Comparison of ENCODE assay signal across 8 cellular contexts in the genomic region with DNA sequence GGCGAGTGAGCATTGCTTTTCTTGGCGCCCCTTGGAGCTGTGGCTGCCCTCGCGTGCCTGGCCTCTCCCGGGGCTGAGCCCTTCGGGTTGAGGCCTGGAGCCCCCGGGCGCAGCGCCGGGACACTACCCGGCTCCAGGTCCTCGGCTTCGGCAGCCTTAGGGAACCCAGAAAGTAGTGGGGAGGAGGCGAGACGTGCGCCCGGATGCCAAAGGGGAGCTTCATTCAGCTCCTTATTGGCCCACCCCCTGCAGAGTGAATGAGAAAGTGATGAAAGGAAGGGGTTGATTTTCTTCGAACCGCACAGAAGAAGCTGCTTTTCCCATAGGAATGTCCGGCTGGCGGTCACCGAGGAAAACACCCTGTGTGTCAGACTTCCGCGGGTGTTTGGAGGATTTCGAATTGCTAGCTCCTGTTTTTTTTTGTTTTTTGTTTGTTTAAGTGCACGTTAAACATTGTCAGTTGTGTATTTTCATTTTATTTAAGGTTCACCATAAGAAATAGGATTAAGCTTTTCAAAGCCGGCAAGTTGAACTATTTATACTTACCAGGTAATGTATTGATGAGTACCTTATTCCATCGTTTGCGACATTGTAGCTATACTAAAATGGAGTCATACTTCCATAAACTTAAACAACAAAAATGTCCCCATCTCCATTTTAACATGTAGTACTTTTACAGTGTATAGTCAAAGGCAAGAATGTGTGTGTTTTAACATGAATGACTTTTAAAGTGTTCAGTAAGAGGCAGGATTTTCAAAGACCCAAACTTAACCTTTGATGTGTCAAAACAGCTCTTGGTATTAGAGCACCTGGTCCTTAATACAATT. TPM values are rescaled to one million over a fixed set of nuclear protein-coding genes. Genes with fewer than 3 reads are reported as not detected.
DNase-seq lines count a peak whose midpoint lies in the region; ATAC-seq and TF ChIP-seq lines count a peak whose summit lies in the region.

No MANE protein-coding gene starts in this region.

- no peaks in the 10 kb centered on the region for H3K9me3 ChIP-seq in esophagus muscularis mucosa
- H3K9me3 ChIP-seq in naive thymus-derived CD4-positive, alpha-beta T cell (ENCODE audit: control insufficient read depth in 2 of 3, low read length in 3 of 3) = no peaks in the 10 kb centered on the region
- H3K9me3 ChIP-seq in thyroid gland = no peaks in the 10 kb centered on the region

- no peaks in the 10 kb centered on the region for H3K27me3 Mint-ChIP-seq in activated CD4-positive, alpha-beta memory T cell treated with anti-CD3 and anti-CD28 coated beads for 36 hours
- H3K27me3 Mint-ChIP-seq in naive thymus-derived CD4-positive, alpha-beta T cell = peaks cover 0 to 5% (median 0%) of the 10 kb centered on the region in 5 donors

- H3K27ac Mint-ChIP-seq in activated CD4-positive, alpha-beta memory T cell treated with anti-CD3 and anti-CD28 coated beads for 36 hours = peak overlapping the region; percentile 98
- H3K27ac Mint-ChIP-seq in naive thymus-derived CD4-positive, alpha-beta T cell = peak overlapping the region; percentile 95 to 99 (median 98)

- H3K27me3 ChIP-seq in esophagus muscularis mucosa (no peaks in the 10 kb centered on the region), thyroid gland (no peaks in the 10 kb centered on the region)
- no peaks in the 10 kb centered on the region for H3K27me3 ChIP-seq in naive thymus-derived CD4-positive, alpha-beta T cell (ENCODE audit: control insufficient read depth in 2 of 2, insufficient read depth in 2 of 2, low read length in 2 of 2)

- peaks cover 23 to 29% (median 24%) of the 10 kb centered on the region in 4 donors for H3K36me3 ChIP-seq in esophagus muscularis mucosa
- H3K36me3 ChIP-seq in naive thymus-derived CD4-positive, alpha-beta T cell (ENCODE audit: control insufficient read depth in 2 of 3, insufficient read depth in 3 of 3, low read length in 3 of 3) = peaks cover 22 to 36% (median 23%) of the 10 kb centered on the region in 3 experiments
- peaks cover 24 to 25% of the 10 kb centered on the region in 2 donors for H3K36me3 ChIP-seq in thyroid gland

- peaks cover 29 to 37% (median 36%) of the 10 kb centered on the region in 4 donors for H3K4me1 ChIP-seq in esophagus muscularis mucosa
- peaks cover 23 to 32% of the 10 kb centered on the region in 2 donors for H3K4me1 ChIP-seq in naive thymus-derived CD4-positive, alpha-beta T cell (ENCODE audit: control insufficient read depth in 2 of 2, insufficient read depth in 2 of 2, low read length in 2 of 2)
- H3K4me1 ChIP-seq in thyroid gland = peaks cover 12 to 27% of the 10 kb centered on the region in 2 donors

- peak; percentile 18 for DNase-seq in NCI-H1694 (lab: John Stamatoyannopoulos, UW)
- no peak for DNase-seq in NCI-H1694 treated with DMSO at 0.1 percent for 48 hours (lab: John Stamatoyannopoulos, UW)
- peak; percentile 45 for DNase-seq in KG1 (lab: John Stamatoyannopoulos, UW)
- peak; percentile 46 for DNase-seq in activated CD4-positive, alpha-beta memory T cell treated with anti-CD3 and anti-CD28 coated beads for 36 hours
- DNase-seq in esophagus muscularis mucosa (ENCODE audit: extremely low spot score) = no peak
- DNase-seq in naive thymus-derived CD4-positive, alpha-beta T cell = peak in 2 of 9 donors; percentile 32 to 57
- no peak for DNase-seq in thyroid gland

- no peak for TF ChIP-seq EP300 in esophagus muscularis mucosa (IDR thresholded peaks at IDR 0.05)

- CTCF ChIA-PET in activated CD4-positive, alpha-beta memory T cell treated with anti-CD3 and anti-CD28 coated beads for 36 hours (lab: Charles Lee) = interaction anchor here (0.7 to 3.3 kb wide), 15 partner anchors 11 to 1034 kb away, joined by 3 to 28 read pairs (median 5); a partner anchor contains a TSS
- CTCF ChIA-PET in naive thymus-derived CD4-positive, alpha-beta T cell (lab: Charles Lee) = interaction anchor here (0.9 to 2.3 kb wide), 10 partner anchors 13 to 122 kb away, joined by 3 to 10 read pairs (median 3); no protein-coding TSS in a partner anchor

- H3K4me3 Mint-ChIP-seq in activated CD4-positive, alpha-beta memory T cell treated with anti-CD3 and anti-CD28 coated beads for 36 hours = peak overlapping the region; percentile 91
- peak overlapping the region; percentile 93 to 98 (median 97) for H3K4me3 Mint-ChIP-seq in naive thymus-derived CD4-positive, alpha-beta T cell

- H3K4me3 ChIP-seq in esophagus muscularis mucosa (peak overlapping the region; percentile 61 to 96 (median 94)), thyroid gland (replicated peaks in 1 of 3) (peak overlapping the region; percentile 42 to 62 (median 44))
- H3K4me3 ChIP-seq in naive thymus-derived CD4-positive, alpha-beta T cell (ENCODE audit: low read length) = peak overlapping the region; percentile 98

- peak; percentile 25 for ATAC-seq in GM21723 (IDR thresholded peaks at IDR 0.05; ENCODE audit: unreplicated experiment)
- ATAC-seq in naive thymus-derived CD4-positive, alpha-beta T cell = peak; percentile 6

- peaks cover 35% of the 10 kb centered on the region for H3K36me3 Mint-ChIP-seq in activated CD4-positive, alpha-beta memory T cell treated with anti-CD3 and anti-CD28 coated beads for 36 hours
- H3K36me3 Mint-ChIP-seq in naive thymus-derived CD4-positive, alpha-beta T cell = peaks cover 0 to 32% (median 24%) of the 10 kb centered on the region in 5 donors

- H3K4me1 Mint-ChIP-seq in activated CD4-positive, alpha-beta memory T cell treated with anti-CD3 and anti-CD28 coated beads for 36 hours (ENCODE audit: low read depth) = peaks cover 44% of the 10 kb centered on the region
- H3K4me1 Mint-ChIP-seq in naive thymus-derived CD4-positive, alpha-beta T cell = peaks cover 23 to 44% (median 37%) of the 10 kb centered on the region in 7 donors

- POLR2A ChIA-PET in activated CD4-positive, alpha-beta memory T cell treated with anti-CD3 and anti-CD28 coated beads for 36 hours (lab: Charles Lee) = interaction anchor here (0.8 to 5.2 kb wide), 20 partner anchors 8 to 1033 kb away, joined by 3 to 156 read pairs (median 6); a partner anchor contains a TSS
- POLR2A ChIA-PET in naive thymus-derived CD4-positive, alpha-beta T cell (lab: Charles Lee) = interaction anchor here (0.6 to 6.5 kb wide), 55 partner anchors 7 to 1462 kb away, joined by 3 to 416 read pairs (median 6); a partner anchor contains a TSS

- TF ChIP-seq POLR2A in esophagus muscularis mucosa (IDR thresholded peaks at IDR 0.05; ENCODE audit: low read depth) (no peak), thyroid gland (IDR thresholded peaks at IDR 0.05) (no peak)

- H3K27ac ChIP-seq in esophagus muscularis mucosa (replicated peaks in 1 of 4) (peak overlapping the region; percentile 88 to 99 (median 99)), thyroid gland (peak overlapping the region; percentile 79 to 95 (median 93))
- H3K27ac ChIP-seq in naive thymus-derived CD4-positive, alpha-beta T cell (ENCODE audit: low read depth, low read length) = peak overlapping the region; percentile 95

- no peaks in the 10 kb centered on the region for H3K9me3 Mint-ChIP-seq in activated CD4-positive, alpha-beta memory T cell treated with anti-CD3 and anti-CD28 coated beads for 36 hours
- peaks cover 0 to 9% (median 0%) of the 10 kb centered on the region in 11 donors for H3K9me3 Mint-ChIP-seq in naive thymus-derived CD4-positive, alpha-beta T cell

- 3% methylated on average over 22 of the region's 29 CpGs for WGBS in esophagus muscularis mucosa
- 2% methylated on average over 18 to 29 of the region's 29 CpGs for WGBS in thyroid gland, 2 donors

- TF ChIP-seq CTCF in esophagus muscularis mucosa (IDR thresholded peaks at IDR 0.05) (no peak), thyroid gland (IDR thresholded peaks at IDR 0.05) (no peak)

- intact Hi-C loops in activated CD4-positive, alpha-beta memory T cell treated with anti-CD3 and anti-CD28 coated beads for 36 hours (cut with micrococcal nuclease) = loop anchor here (1.0 to 5.0 kb wide), 5 partner anchors 49 to 1349 kb away; a partner anchor contains a TSS
- intact Hi-C loops in esophagus muscularis mucosa (cut with DNase I) (loop anchor here (2.0 kb wide), 2 partner anchors 47 to 121 kb away; no protein-coding TSS in a partner anchor), thyroid gland (cut with DNase I) (loop anchor here (5.0 kb wide), 2 partner anchors 38 to 48 kb away; a partner anchor contains a TSS)
- intact Hi-C loops in naive thymus-derived CD4-positive, alpha-beta T cell (cut with micrococcal nuclease) = loop anchor here (1.0 to 5.0 kb wide), 11 partner anchors 12 to 1033 kb away; a partner anchor contains a TSS

RNA-seq across cellular contexts. Expression of a gene that starts 0.9 kb away (rescaled TPM):
- total RNA-seq in activated CD4-positive, alpha-beta memory T cell treated with anti-CD3 and anti-CD28 coated beads for 36 hours = 100 to 1,000 TPM; 794 to 835 TPM
- total RNA-seq in esophagus muscularis mucosa (100 to 1,000 TPM; 508 to 734 (median 592) TPM), thyroid gland (100 to 1,000 TPM; 501 to 609 (median 578) TPM)
- total RNA-seq in naive thymus-derived CD4-positive, alpha-beta T cell = 100 to 1,000 TPM; 596 to 843 (median 720) TPM
- 100 to 1,000 TPM; 320 to 532 TPM for polyA plus RNA-seq in naive thymus-derived CD4-positive, alpha-beta T cell

RNA-seq across cellular contexts. Expression of a gene that starts 48.3 kb away (rescaled TPM):
- 10 to 100 TPM; 39.8 to 43.3 TPM for total RNA-seq in activated CD4-positive, alpha-beta memory T cell treated with anti-CD3 and anti-CD28 coated beads for 36 hours
- total RNA-seq in esophagus muscularis mucosa = 10 to 100 TPM; 27.3 to 36.5 (median 28.3) TPM
- total RNA-seq in naive thymus-derived CD4-positive, alpha-beta T cell = 100 to 1,000 TPM in 2 of 5 experiments, 10 to 100 TPM in 3; 56.7 to 146 (median 94.0) TPM
- 10 to 100 TPM; 18.3 to 19.6 TPM for polyA plus RNA-seq in naive thymus-derived CD4-positive, alpha-beta T cell
- 10 to 100 TPM; 42.9 to 58.6 (median 52.4) TPM for total RNA-seq in thyroid gland

RNA-seq across cellular contexts. Expression of a gene that starts 58.5 kb away (rescaled TPM):
- total RNA-seq in activated CD4-positive, alpha-beta memory T cell treated with anti-CD3 and anti-CD28 coated beads for 36 hours = 10 to 100 TPM; 37.6 to 39.9 TPM
- total RNA-seq in esophagus muscularis mucosa = 10 to 100 TPM; 17.9 to 26.6 (median 19.4) TPM
- 10 to 100 TPM; 23.8 to 64.0 (median 47.8) TPM for total RNA-seq in naive thymus-derived CD4-positive, alpha-beta T cell
- 10 to 100 TPM; 54.3 to 70.3 TPM for polyA plus RNA-seq in naive thymus-derived CD4-positive, alpha-beta T cell
- 10 to 100 TPM; 28.9 to 35.3 (median 31.7) TPM for total RNA-seq in thyroid gland

Comparison
In these comparisons a context has a peak if more than half of its experiments do, and no peak if none do; other contexts are left out.
1. DNase-seq: peak in NCI-H1694 (single experiment), KG1 (single experiment) and activated CD4-positive, alpha-beta memory T cell treated with anti-CD3 and anti-CD28 coated beads for 36 hours (single experiment); none in NCI-H1694 treated with DMSO at 0.1 percent for 48 hours (single experiment), esophagus muscularis mucosa (single experiment) and thyroid gland (0 of 2).
2. H3K4me3 ChIP-seq: peak in every context shown above with its lines; median percentile 98 in naive thymus-derived CD4-positive, alpha-beta T cell; 94 in esophagus muscularis mucosa; 44 in thyroid gland.
3. Peak in every context shown above with its lines, with median percentiles within 50 percentile points of each other: H3K27ac ChIP-seq.